15 cellular contexts compared by ENCODE assay signal in genomic region chr3:143978263-143978631, GRCh38. TPM values are rescaled to one million over a fixed set of nuclear protein-coding genes. Genes with fewer than 3 reads are reported as not detected.
A peak's percentile ranks its signal among the peaks of the same experiment; 100 is the strongest.
DNase-seq lines count a peak whose midpoint lies in the region; ATAC-seq, FAIRE-seq and TF ChIP-seq lines count a peak whose summit lies in the region.
"Had no signal": no experiment of that assay in that cellular context is flagged by ENCODE, and none has a peak within 500 bp of the region (broad histone marks: within the 10 kb centered on the region; RNA-seq: fewer than 3 reads in every experiment).

No MANE protein-coding gene starts in this region.

- no peak for TF ChIP-seq RAD21 in GM12878 (IDR thresholded peaks at IDR 0.05; ENCODE audit: insufficient read depth, low read depth, low read length)

- H3K27me3 Mint-ChIP-seq in stimulated activated naive CD8-positive, alpha-beta T cell treated with anti-CD3 and anti-CD28 coated beads, Interleukin-15, Interleukin-2, amounts not matched to agents 100 ng/mL and 50 ng/mL, for 24 hours: no peaks in the 10 kb centered on the region

- DNase-seq in stimulated activated naive CD8-positive, alpha-beta T cell treated with anti-CD3 and anti-CD28 coated beads, Interleukin-15, Interleukin-2, amounts not matched to agents 100 U/mL and 50 U/mL, for 24 hours: no peak
- no peak for DNase-seq in GM12878 (ENCODE audit: low read depth, low spot score)
- DNase-seq in testis: no peak
- no peak for DNase-seq in activated CD4-positive, CD25-positive, alpha-beta regulatory T cell treated with anti-CD3 and anti-CD28 coated beads, Interleukin-2, amount 50 U/mL, for 72 hours
- no peak for DNase-seq in posterior vena cava (ENCODE audit: low spot score)
- no peak for DNase-seq in T1000 (lab: John Stamatoyannopoulos, UW)
- DNase-seq: activated CD4-positive, alpha-beta T cell treated with anti-CD3 and anti-CD28 coated beads, Interleukin-2, amount 50 U/mL, for 48 hours; activated naive CD4-positive, alpha-beta T cell; DMS79; NCI-H1092 treated with DMSO at 0.1 percent for 48 hours had no signal

- no peak for ATAC-seq in stimulated activated naive CD8-positive, alpha-beta T cell treated with anti-CD3 and anti-CD28 coated beads, Interleukin-15, Interleukin-2, amounts not matched to agents 100 U/mL and 50 U/mL, for 24 hours
- ATAC-seq in GM12878: no peak
- ATAC-seq: HepG2, Panc1 had no signal

- peak overlapping the region; percentile 51; the same call in 1 of the 2 replicates for H3K9ac ChIP-seq in GM12878 (ENCODE audit: control insufficient read depth, insufficient read depth, low read length)

- TF ChIP-seq EP300 in GM12878 (IDR thresholded peaks at IDR 0.05; ENCODE audit: borderline replicate concordance in 1 of 2, control insufficient read depth in 1 of 2, low read depth in 2 of 2, low read length in 2 of 2): no peak

- no peak overlapping the region for H3K27ac Mint-ChIP-seq in stimulated activated naive CD8-positive, alpha-beta T cell treated with anti-CD3 and anti-CD28 coated beads, Interleukin-15, Interleukin-2, amounts not matched to agents 100 ng/mL and 50 ng/mL, for 24 hours

- TF ChIP-seq POLR2A in GM12878 (IDR thresholded peaks at IDR 0.05; ENCODE audit: low read depth, low read length) (no peak), testis (IDR thresholded peaks at IDR 0.05) (no peak)

- intact Hi-C loops in GM12878 (cut with micrococcal nuclease; ENCODE audit: unreplicated experiment) (loop anchor here (10.0 kb wide), 2 partner anchors 517 to 607 kb away; no protein-coding TSS in a partner anchor), testis (cut with DNase I; ENCODE audit: low total_unique reads) (no loop called here), posterior vena cava (cut with DNase I) (no loop called here)

- peaks cover 90% of the 10 kb centered on the region for H3K79me2 ChIP-seq in GM12878 (ENCODE audit: control insufficient read depth, insufficient read depth, low read length)

- H3K4me1 ChIP-seq in GM12878 (ENCODE audit: control insufficient read depth, insufficient read depth, low read length): no peaks in the 10 kb centered on the region
- H3K4me1 ChIP-seq in muscle layer of duodenum (ENCODE audit: control insufficient read depth in 1 of 2, insufficient read depth in 2 of 2, low read length in 2 of 2): peaks cover 7 to 18% of the 10 kb centered on the region in 2 donors
- H3K4me1 ChIP-seq in testis: peaks cover 6% of the 10 kb centered on the region

- in situ Hi-C loops in GM12878 (cut with MboI): loop anchor here (10.0 kb wide), 1 partner anchor 457 kb away; no protein-coding TSS in a partner anchor

- no TSS peak for BruUV-seq in GM12878 (replicated peaks; lab: Mats Ljungman, UMichigan)

- WGBS in GM12878 (ENCODE audit: insufficient coverage, insufficient replicate concordance, low lambda C conversion rate, missing lambda C conversion rate): 8% methylated on average over 1 of the region's 1 CpG
- 53 to 71% methylated on average over 1 of the region's 1 CpG for WGBS in testis, 2 donors

- POLR2A ChIA-PET in GM12878 (lab: Charles Lee): no interaction called here

- H3K27me3 ChIP-seq in GM12878 (replicated peaks in 1 of 2; ENCODE audit: control insufficient read depth in 2 of 2, insufficient read depth in 2 of 2, low read length in 1 of 2): no peaks in the 10 kb centered on the region
- no peaks in the 10 kb centered on the region for H3K27me3 ChIP-seq in muscle layer of duodenum (ENCODE audit: low read depth, low read length)
- no peaks in the 10 kb centered on the region for H3K27me3 ChIP-seq in testis

- TF ChIP-seq CTCF in GM12878 (IDR thresholded peaks at IDR 0.05 in 2 of 3, conservative IDR thresholded peaks at IDR 0.05 in 1 of 3; ENCODE audit: control insufficient read depth in 2 of 3, extremely low read depth in 1 of 3, insufficient read depth in 1 of 3, low read depth in 3 of 3, low read length in 3 of 3) (no peak), testis (IDR thresholded peaks at IDR 0.05) (no peak)

- H3K4me3 Mint-ChIP-seq in stimulated activated naive CD8-positive, alpha-beta T cell treated with anti-CD3 and anti-CD28 coated beads, Interleukin-15, Interleukin-2, amounts not matched to agents 100 ng/mL and 50 ng/mL, for 24 hours: peak overlapping the region; percentile 24

- no peak for FAIRE-seq in GM12878 (lab: Jason Lieb, UNC)
- FAIRE-seq: HepG2, urothelium cell line had no signal

- RAD21 ChIA-PET in GM12878 (lab: Charles Lee; ENCODE audit: unreplicated experiment): interaction anchor here (1.1 to 1.9 kb wide), 2 partner anchors 51 to 53 kb away, joined by 4 read pairs; no protein-coding TSS in a partner anchor

- CTCF ChIA-PET in GM12878 (lab: Yijun Ruan, JAX): interaction anchor here (1.1 kb wide), 1 partner anchor 93 kb away, joined by 6 read pairs; no protein-coding TSS in a partner anchor

- SMC1A ChIA-PET in GM12878 (lab: Charles Lee; ENCODE audit: uncharacterized antibody, unreplicated experiment): interaction anchor here (0.7 to 5.4 kb wide), 2 partner anchors 53 to 189 kb away, joined by 3 to 53 read pairs; no protein-coding TSS in a partner anchor

- peaks cover 71% of the 10 kb centered on the region for H3K4me1 Mint-ChIP-seq in stimulated activated naive CD8-positive, alpha-beta T cell treated with anti-CD3 and anti-CD28 coated beads, Interleukin-15, Interleukin-2, amounts not matched to agents 100 ng/mL and 50 ng/mL, for 24 hours (ENCODE audit: low read depth)

- peaks cover 16% of the 10 kb centered on the region for H3K36me3 Mint-ChIP-seq in stimulated activated naive CD8-positive, alpha-beta T cell treated with anti-CD3 and anti-CD28 coated beads, Interleukin-15, Interleukin-2, amounts not matched to agents 100 ng/mL and 50 ng/mL, for 24 hours (ENCODE audit: low read depth)

- H3K9me3 ChIP-seq in GM12878 (replicated peaks; ENCODE audit: control insufficient read depth, insufficient read depth, low read length) (peaks cover 9% of the 10 kb centered on the region), muscle layer of duodenum (ENCODE audit: control insufficient read depth in 1 of 2, low read length in 2 of 2) (no peaks in the 10 kb centered on the region), testis (no peaks in the 10 kb centered on the region)

- peak overlapping the region; percentile 70 for H3K4me3 ChIP-seq in GM12878
- H3K4me3 ChIP-seq in muscle layer of duodenum (ENCODE audit: low read depth in 1 of 2, low read length in 2 of 2): no peak overlapping the region
- H3K4me3 ChIP-seq in testis: no peak overlapping the region

- H3K27ac ChIP-seq in GM12878 (ENCODE audit: control insufficient read depth, insufficient read depth) (peak overlapping the region; percentile 72), muscle layer of duodenum (ENCODE audit: low read length) (peak overlapping the region; percentile 66), testis (peak overlapping the region in 1 of 2 donors; percentile 58)

- H4K20me1 ChIP-seq in GM12878 (ENCODE audit: control insufficient read depth, insufficient read depth): no peaks in the 10 kb centered on the region

- 0 out of 4 replicates have a peak, but pooled peaks cover 0 to 2% of the 10 kb centered on the region in 2 experiments for H3K36me3 ChIP-seq in GM12878 (ENCODE audit: control insufficient read depth in 2 of 2, insufficient read depth in 2 of 2, low read length in 1 of 2)
- no peaks in the 10 kb centered on the region for H3K36me3 ChIP-seq in muscle layer of duodenum (ENCODE audit: control insufficient read depth in 1 of 2, insufficient read depth in 2 of 2, low read length in 2 of 2)
- H3K36me3 ChIP-seq in testis (ENCODE audit: low read depth, missing control alignments): no peaks in the 10 kb centered on the region

- no peaks in the 10 kb centered on the region for H3K9me3 Mint-ChIP-seq in stimulated activated naive CD8-positive, alpha-beta T cell treated with anti-CD3 and anti-CD28 coated beads, Interleukin-15, Interleukin-2, amounts not matched to agents 100 ng/mL and 50 ng/mL, for 24 hours

- peak overlapping the region; percentile 86; the same call in 1 of the 2 replicates for H3K4me2 ChIP-seq in GM12878 (ENCODE audit: control insufficient read depth, insufficient read depth)

- H2AFZ ChIP-seq in GM12878 (ENCODE audit: control insufficient read depth, low read depth, low read length): no peak overlapping the region

TF ChIP-seq in GM12878, 131 proteins besides CTCF, POLR2A, EP300 and RAD21 (continues in another document):
- no peak for TF ChIP-seq ETV6 (conservative IDR thresholded peaks at IDR 0.05 in 1 of 2, IDR thresholded peaks at IDR 0.05 in 1 of 2; ENCODE audit: borderline replicate concordance in 1 of 2, low read depth in 1 of 2)

RNA-seq across cellular contexts. Expression of gene DIPK2A, which starts 6.6 kb away (rescaled TPM):
- total RNA-seq in GM12878 (2013; cell fraction: nucleolus; rRNA removed): 23.0 and 26.6 TPM in 2 replicates
- total RNA-seq in GM12878 (2014; rRNA removed) (28.5 and 36.4 TPM in 2 replicates), GM12878 (2014; rRNA removed; fragmentation: Illumina TruSeq; extraction: Trizol) (15.4 and 15.8 TPM in 2 replicates), GM12878 (2021) (15.6 and 17.3 TPM in 2 replicates), testis (10 to 100 TPM; 71.3 to 85.0 TPM), posterior vena cava (10 to 100 TPM; 20.3 to 20.8 TPM)
- polyA plus RNA-seq in GM12878 (2011; ENCODE audit: low read depth): 3.6 TPM
- polyA plus RNA-seq in GM12878 (2011; rRNA removed) (7.3 and 12.9 TPM in 2 replicates), GM12878 (2014; fragmentation: Illumina TruSeq; extraction: Trizol) (11.4 and 15.5 TPM in 2 replicates), GM12878 (2014; fragmentation: Nextera tagmentation; extraction: Ambion mirVana) (10 to 100 TPM in 1 of 2 experiments, 1 to 10 TPM in 1; 4.6 to 14.5 TPM), GM12878 (2014; rRNA removed) (8.8 and 11.5 TPM in 2 replicates), GM12878 (2016; fragmentation: Nextera tagmentation; extraction: Ambion mirVana) (10 to 100 TPM; 15.9 to 21.9 TPM), testis (ENCODE audit: insufficient read depth, low read depth, low replicate concordance) (12.4 TPM)
- 6.1 and 8.6 TPM in 2 replicates for polyA plus RNA-seq in GM12878 (2011; cell fraction: cytosol; rRNA removed)
- polyA plus RNA-seq in GM12878 (2011; cell fraction: nucleus; rRNA removed): 10.5 and 11.1 TPM in 2 replicates
- 10.7 and 11.5 TPM in 2 replicates for polyA plus RNA-seq in GM12878 (2012)
- polyA minus RNA-seq in GM12878 (2011; rRNA and poly(A)+ RNA removed): 12.8 and 13.2 TPM in 2 replicates
- polyA minus RNA-seq in GM12878 (2011; cell fraction: cytosol; rRNA and poly(A)+ RNA removed): 13.3 and 14.3 TPM in 2 replicates
- 37.1 and 62.5 TPM in 2 replicates for polyA minus RNA-seq in GM12878 (2011; cell fraction: nucleus; rRNA and poly(A)+ RNA removed)
